Comparison of ENCODE assay signal across 35 cellular contexts in the genomic region with DNA sequence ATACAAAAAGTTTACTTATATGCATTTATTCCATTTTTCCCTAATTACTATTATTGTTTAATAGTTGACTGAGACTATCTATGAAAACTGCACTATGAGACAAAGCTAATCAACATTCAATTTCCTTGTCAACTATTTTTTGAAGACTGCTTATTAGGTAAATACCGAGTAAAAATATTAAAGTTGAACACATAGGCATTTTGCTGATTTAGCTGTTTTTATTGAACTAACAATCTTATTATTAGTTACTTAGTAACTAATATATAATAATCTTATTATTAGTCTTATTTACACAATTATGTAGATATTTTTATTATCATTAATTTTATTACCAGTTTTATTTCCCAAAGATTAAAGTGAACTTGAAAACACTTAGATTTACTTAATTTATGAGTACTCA.
"Had no signal": no experiment of that assay in that cellular context is flagged by ENCODE, and none has a peak within 500 bp of the region (broad histone marks: within the 10 kb centered on the region; RNA-seq: fewer than 3 reads in every experiment).

No MANE protein-coding gene starts in this region.

- H3K4me1 ChIP-seq: esophagus muscularis mucosa, foreskin keratinocyte, gastrocnemius medialis, heart left ventricle had no signal

- H3K36me3 ChIP-seq: brain microvascular endothelial cell, esophagus muscularis mucosa, gastrocnemius medialis, heart left ventricle had no signal

- H3K9me3 Mint-ChIP-seq: activated CD4-positive, alpha-beta T cell treated with anti-CD3 and anti-CD28 coated beads, Interleukin-2, amount 10 ng/mL, durations not matched to agents 24 days and 14 days had no signal

- ATAC-seq: activated CD4-positive, alpha-beta T cell treated with anti-CD3 and anti-CD28 coated beads for 36 hours; activated CD8-positive, alpha-beta memory T cell treated with anti-CD3 and anti-CD28 coated beads, Interleukin-2, amount 10 ng/mL, durations not matched to agents 7 days and 5 days; activated CD8-positive, alpha-beta T cell treated with anti-CD3 and anti-CD28 coated beads, Interleukin-2, amount 10 ng/mL, durations not matched to agents 7 days and 5 days; foreskin keratinocyte; gastrocnemius medialis; heart left ventricle; T-helper 17 cell had no signal

- H3K9me3 ChIP-seq: gastrocnemius medialis had no signal

- FAIRE-seq: astrocyte, bronchial epithelial cell had no signal

- H3K36me3 Mint-ChIP-seq: activated CD4-positive, alpha-beta memory T cell treated with anti-CD3 and anti-CD28 coated beads for 36 hours; activated CD8-positive, alpha-beta memory T cell treated with anti-CD3 and anti-CD28 coated beads, Interleukin-2, amount 10 ng/mL, durations not matched to agents 7 days and 5 days; activated naive CD4-positive, alpha-beta T cell treated with anti-CD3 and anti-CD28 coated beads, Interleukin-2, amount 10 ng/mL, durations not matched to agents 7 days and 5 days; activated naive CD8-positive, alpha-beta T cell had no signal

- DNase-seq: activated CD4-positive, alpha-beta memory T cell treated with anti-CD3 and anti-CD28 coated beads for 36 hours; activated CD4-positive, alpha-beta T cell treated with anti-CD3 and anti-CD28 coated beads for 36 hours; activated CD4-positive, alpha-beta T cell treated with anti-CD3 and anti-CD28 coated beads, Interleukin-2, amount 10 ng/mL, durations not matched to agents 24 days and 14 days; activated CD4-positive, CD25-positive, alpha-beta regulatory T cell; activated CD4-positive, CD25-positive, alpha-beta regulatory T cell treated with anti-CD3 and anti-CD28 coated beads, Interleukin-2, amount 50 U/mL, for 72 hours; activated CD8-positive, alpha-beta memory T cell treated with anti-CD3 and anti-CD28 coated beads, Interleukin-2, amount 10 ng/mL, durations not matched to agents 7 days and 5 days; activated CD8-positive, alpha-beta memory T cell treated with anti-CD3 and anti-CD28 coated beads, Interleukin-2, amount 50 U/mL, for 4 hours; activated CD8-positive, alpha-beta T cell treated with anti-CD3 and anti-CD28 coated beads, Interleukin-2, amount 10 ng/mL, durations not matched to agents 7 days and 5 days; activated effector memory CD4-positive, alpha-beta T cell treated with anti-CD3 and anti-CD28 coated beads, Interleukin-2, amount 50 U/mL, for 16 hours; activated naive CD4-positive, alpha-beta T cell; activated naive CD4-positive, alpha-beta T cell treated with anti-CD3 and anti-CD28 coated beads, Interleukin-2, amount 10 ng/mL, durations not matched to agents 7 days and 5 days; activated T-cell treated with anti-CD3 and anti-CD28 coated beads, Interleukin-2, amount 50 U/mL, for 1 hour; activated T-cell treated with anti-CD3 and anti-CD28 coated beads, Interleukin-2, amount 50 U/mL, for 48 hours; amniotic stem cell; anterior cingulate cortex; brain microvascular endothelial cell; dorsolateral prefrontal cortex; effector memory CD4-positive, alpha-beta T cell; endodermal cell; gastrocnemius medialis; glutamatergic neuron; heart left ventricle; T-helper 1 cell; T-helper 17 cell; T1000 had no signal

- H3K27ac ChIP-seq: brain microvascular endothelial cell, coronary artery, dorsolateral prefrontal cortex, esophagus muscularis mucosa, foreskin keratinocyte, gastrocnemius medialis, heart left ventricle had no signal

- H3K4me3 ChIP-seq: coronary artery, dorsolateral prefrontal cortex, esophagus muscularis mucosa, gastrocnemius medialis, heart left ventricle had no signal

- H3K27ac Mint-ChIP-seq: activated CD4-positive, alpha-beta memory T cell treated with anti-CD3 and anti-CD28 coated beads for 36 hours; activated CD4-positive, alpha-beta T cell treated with anti-CD3 and anti-CD28 coated beads for 36 hours; activated CD4-positive, alpha-beta T cell treated with anti-CD3 and anti-CD28 coated beads, Interleukin-2, amount 10 ng/mL, durations not matched to agents 24 days and 14 days; activated CD8-positive, alpha-beta memory T cell treated with anti-CD3 and anti-CD28 coated beads, Interleukin-2, amount 10 ng/mL, durations not matched to agents 7 days and 5 days; activated CD8-positive, alpha-beta T cell treated with anti-CD3 and anti-CD28 coated beads, Interleukin-2, amount 10 ng/mL, durations not matched to agents 7 days and 5 days; activated naive CD4-positive, alpha-beta T cell treated with anti-CD3 and anti-CD28 coated beads, Interleukin-2, amount 10 ng/mL, durations not matched to agents 7 days and 5 days; activated naive CD8-positive, alpha-beta T cell; activated T-helper 1 cell treated with anti-CD3 and anti-CD28 coated beads, Interleukin-12 subunit alpha, Interleukin-12 subunit beta, Interleukin-2, Interleukin-4 antibody, amounts not matched to agents 30 ng/mL and 10 ng/mL and 1 ng/mL, durations not matched to agents 14 hours and 24 hours and 36 hours; activated T-helper 2 cell treated with anti-CD3 and anti-CD28 coated beads, Interferon-gamma antibody, Interleukin-2, Interleukin-4, amounts not matched to agents 10 μg/mL and 5 μg/mL and 100 μg/mL, durations not matched to agents 14 hours and 24 hours and 36 hours; dendritic cell treated with granulocyte-macrophage colony-stimulating factor and Interleukin-4, amounts not matched to agents 40 ng/mL and 50 ng/mL, for 4 days; endodermal cell; T-helper 17 cell; T-helper 2 cell treated with Interferon-gamma antibody and Interleukin-4, amounts not matched to agents 5 μg/mL and 100 μg/mL, for 36 hours had no signal

- H3K27me3 ChIP-seq: brain microvascular endothelial cell, esophagus muscularis mucosa, foreskin keratinocyte, gastrocnemius medialis, heart left ventricle had no signal
